15 cellular contexts compared by ENCODE assay signal in the genomic region with DNA sequence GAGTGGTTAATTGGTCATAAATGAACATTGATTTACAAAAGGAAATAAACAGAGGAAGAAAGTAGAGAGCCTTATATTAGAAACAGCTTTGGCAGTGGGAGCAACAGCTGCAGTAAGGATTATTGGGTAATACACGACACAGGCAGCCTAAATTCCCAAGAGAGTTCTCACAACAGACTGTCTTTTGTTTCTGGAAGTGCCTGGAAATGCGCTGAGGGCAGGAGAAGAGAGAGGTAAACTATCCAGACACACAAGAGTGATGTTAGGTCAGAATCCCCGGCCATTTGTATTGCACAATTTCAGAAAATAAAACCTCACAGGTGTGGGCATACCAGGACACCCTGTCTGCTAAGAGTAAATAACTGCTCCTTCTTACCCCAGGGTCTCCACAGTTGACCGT.
"Had no signal": no experiment of that assay in that cellular context is flagged by ENCODE, and none has a peak within 500 bp of the region (broad histone marks: within the 10 kb centered on the region; RNA-seq: fewer than 3 reads in every experiment).

No MANE protein-coding gene starts in this region.

- H3K36me3 ChIP-seq: cardiac muscle cell, esophagus muscularis mucosa, neutrophil, uterus had no signal

- H3K36me3 Mint-ChIP-seq: naive B cell had no signal

- H3K4me1 Mint-ChIP-seq: activated CD4-positive, alpha-beta memory T cell treated with anti-CD3 and anti-CD28 coated beads, Interleukin-2, amount 10 ng/mL, durations not matched to agents 7 days and 5 days; activated CD4-positive, alpha-beta T cell treated with anti-CD3 and anti-CD28 coated beads for 36 hours; naive B cell had no signal

- H3K4me3 ChIP-seq: cardiac muscle cell, esophagus muscularis mucosa, lung, uterus had no signal

- DNase-seq: activated CD4-positive, alpha-beta memory T cell treated with anti-CD3 and anti-CD28 coated beads, Interleukin-2, amount 10 ng/mL, durations not matched to agents 7 days and 5 days; activated CD4-positive, alpha-beta T cell treated with anti-CD3 and anti-CD28 coated beads for 36 hours; activated CD8-positive, alpha-beta memory T cell treated with anti-CD3 and anti-CD28 coated beads, Interleukin-2, amount 50 U/mL, for 4 hours; activated naive CD4-positive, alpha-beta T cell; activated T-cell treated with anti-CD3 and anti-CD28 coated beads, Interleukin-2, amount 50 U/mL, for 72 hours; left colon; midbrain; naive B cell; posterior cingulate gyrus; small intestine; uterus had no signal

- H3K27me3 Mint-ChIP-seq: activated CD4-positive, alpha-beta memory T cell treated with anti-CD3 and anti-CD28 coated beads, Interleukin-2, amount 10 ng/mL, durations not matched to agents 7 days and 5 days; activated CD4-positive, alpha-beta T cell treated with anti-CD3 and anti-CD28 coated beads for 36 hours; naive B cell had no signal

- H3K4me1 ChIP-seq: esophagus muscularis mucosa, uterus had no signal

- H3K9me3 ChIP-seq: esophagus muscularis mucosa, neutrophil, uterus had no signal

- ATAC-seq: activated CD4-positive, alpha-beta T cell treated with anti-CD3 and anti-CD28 coated beads for 36 hours; activated T-cell treated with anti-CD3 and anti-CD28 coated beads, Interleukin-2, amount 50 U/mL, for 72 hours; left colon had no signal

- H3K4me3 Mint-ChIP-seq: activated CD4-positive, alpha-beta memory T cell treated with anti-CD3 and anti-CD28 coated beads, Interleukin-2, amount 10 ng/mL, durations not matched to agents 7 days and 5 days; activated CD4-positive, alpha-beta T cell treated with anti-CD3 and anti-CD28 coated beads for 36 hours; activated T-cell treated with anti-CD3 and anti-CD28 coated beads, Interleukin-2, amount 50 U/mL, for 72 hours; naive B cell had no signal

- H3K27me3 ChIP-seq: cardiac muscle cell, esophagus muscularis mucosa, neutrophil, uterus had no signal

- H3K27ac Mint-ChIP-seq: activated CD4-positive, alpha-beta memory T cell treated with anti-CD3 and anti-CD28 coated beads, Interleukin-2, amount 10 ng/mL, durations not matched to agents 7 days and 5 days; activated CD4-positive, alpha-beta T cell treated with anti-CD3 and anti-CD28 coated beads for 36 hours; activated T-cell treated with anti-CD3 and anti-CD28 coated beads, Interleukin-2, amount 50 U/mL, for 72 hours; naive B cell had no signal
